Comparison of ENCODE assay signal across 38 cellular contexts in the genomic region with DNA sequence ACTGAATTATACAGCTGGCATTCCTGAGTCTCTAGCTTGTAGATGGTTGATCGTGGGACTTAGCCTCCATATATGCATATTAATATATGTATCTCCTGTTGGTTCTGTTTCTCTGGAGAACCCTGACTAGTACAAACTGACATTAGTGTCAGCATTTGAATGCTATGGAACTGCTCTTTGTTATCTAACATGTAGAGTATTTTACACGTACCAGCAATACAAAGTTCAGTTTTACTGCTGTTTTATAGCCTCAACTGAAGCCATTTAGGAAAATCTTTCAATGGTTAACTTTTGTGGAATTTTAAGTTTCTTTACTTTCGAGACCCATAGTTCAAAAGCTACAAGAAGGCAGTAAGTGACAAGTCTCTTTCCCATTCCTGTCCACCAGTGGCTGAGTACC.
"Had no signal": no experiment of that assay in that cellular context is flagged by ENCODE, and none has a peak within 500 bp of the region (broad histone marks: within the 10 kb centered on the region; RNA-seq: fewer than 3 reads in every experiment).

No MANE protein-coding gene starts in this region.

- H3K4me3 Mint-ChIP-seq: activated CD4-positive, alpha-beta memory T cell treated with anti-CD3 and anti-CD28 coated beads for 36 hours; activated CD4-positive, alpha-beta T cell treated with anti-CD3 and anti-CD28 coated beads for 36 hours; activated naive CD4-positive, alpha-beta T cell treated with anti-CD3 and anti-CD28 coated beads for 36 hours; activated T-cell treated with anti-CD3 and anti-CD28 coated beads, Interleukin-2, amount 50 U/mL, for 4 hours; activated T-helper 1 cell treated with anti-CD3 and anti-CD28 coated beads, Interleukin-12 subunit alpha, Interleukin-12 subunit beta, Interleukin-2, Interleukin-4 antibody, amounts not matched to agents 30 ng/mL and 10 ng/mL and 1 ng/mL, durations not matched to agents 14 hours and 24 hours and 36 hours; T-helper 1 cell treated with Interleukin-12 subunit alpha and Interleukin-12 subunit beta and Interleukin-4 antibody, amounts not matched to agents 30 μg/mL and 1 μg/mL, for 36 hours; T-helper 2 cell treated with Interferon-gamma antibody and Interleukin-4, amounts not matched to agents 5 μg/mL and 100 μg/mL, for 36 hours; WTC11 had no signal

- H3K27me3 Mint-ChIP-seq: activated CD4-positive, alpha-beta memory T cell treated with anti-CD3 and anti-CD28 coated beads for 36 hours; activated CD4-positive, alpha-beta T cell treated with anti-CD3 and anti-CD28 coated beads for 36 hours had no signal

- H3K36me3 ChIP-seq: adrenal gland, breast epithelium, MG63, Peyer's patch, SJSA1 had no signal

- H3K9me2 ChIP-seq: SK-N-SH had no signal

- FAIRE-seq: astrocyte, TTC549 had no signal

- H3K27ac ChIP-seq: adrenal gland, body of pancreas, breast epithelium, SJSA1 had no signal

- DNase-seq: activated CD4-positive, alpha-beta memory T cell treated with anti-CD3 and anti-CD28 coated beads for 36 hours; activated CD4-positive, alpha-beta T cell treated with anti-CD3 and anti-CD28 coated beads for 36 hours; activated CD4-positive, alpha-beta T cell treated with anti-CD3 and anti-CD28 coated beads, Interleukin-2, amount 50 U/mL, for 1 hour; activated CD8-positive, alpha-beta memory T cell treated with anti-CD3 and anti-CD28 coated beads, Interleukin-2, amount 50 U/mL, for 4 hours; activated gamma-delta T cell treated with Interleukin-2 at 50 U/mL for 16 hours; activated naive CD4-positive, alpha-beta T cell treated with anti-CD3 and anti-CD28 coated beads for 36 hours; activated T-cell treated with anti-CD3 and anti-CD28 coated beads for 4 hours; activated T-cell treated with anti-CD3 and anti-CD28 coated beads, Interleukin-2, amount 50 U/mL, for 4 hours; adrenal gland; body of pancreas; Kasumi-1; KG1; MG63; NCI-H1048; NCI-H1105 treated with DMSO at 0.1 percent for 48 hours; NCI-H1436; NCI-H1694; NCI-H1930; NCI-H2081 treated with DMSO at 0.1 percent for 48 hours; NCI-H510A; NCI-H526; NCI-H748 treated with DMSO at 0.1 percent for 48 hours; NK-92 treated with Interleukin-12 subunit alpha and Interleukin-12 subunit beta, amount 100 ng/mL, for 24 hours; PC-3; RPMI8226; SHP77 treated with DMSO at 0.1 percent for 48 hours; SK-N-SH had no signal

- H3K36me3 Mint-ChIP-seq: activated CD4-positive, alpha-beta memory T cell treated with anti-CD3 and anti-CD28 coated beads for 36 hours had no signal

- H3K4me3 ChIP-seq: adrenal gland, body of pancreas, breast epithelium, MG63, SJSA1 had no signal

- H3K27ac Mint-ChIP-seq: activated CD4-positive, alpha-beta memory T cell treated with anti-CD3 and anti-CD28 coated beads for 36 hours; activated CD4-positive, alpha-beta T cell treated with anti-CD3 and anti-CD28 coated beads for 36 hours; activated naive CD4-positive, alpha-beta T cell treated with anti-CD3 and anti-CD28 coated beads for 36 hours; activated naive CD4-positive, alpha-beta T cell treated with anti-CD3 and anti-CD28 coated beads, Interleukin-2, amount 50 U/mL, for 72 hours; activated T-helper 1 cell treated with anti-CD3 and anti-CD28 coated beads, Interleukin-12 subunit alpha, Interleukin-12 subunit beta, Interleukin-2, Interleukin-4 antibody, amounts not matched to agents 30 ng/mL and 10 ng/mL and 1 ng/mL, durations not matched to agents 14 hours and 24 hours and 36 hours; T-helper 1 cell treated with Interleukin-12 subunit alpha and Interleukin-12 subunit beta and Interleukin-4 antibody, amounts not matched to agents 30 μg/mL and 1 μg/mL, for 36 hours; T-helper 2 cell treated with Interferon-gamma antibody and Interleukin-4, amounts not matched to agents 5 μg/mL and 100 μg/mL, for 36 hours; WTC11 had no signal

- H3K4me1 ChIP-seq: adrenal gland, body of pancreas, breast epithelium, SJSA1 had no signal

- H3K4me1 Mint-ChIP-seq: activated CD4-positive, alpha-beta T cell treated with anti-CD3 and anti-CD28 coated beads for 36 hours had no signal

- H3K9me3 ChIP-seq: adrenal gland, body of pancreas, MG63, Peyer's patch, SJSA1, SK-N-SH had no signal

- ATAC-seq: activated CD4-positive, alpha-beta T cell treated with anti-CD3 and anti-CD28 coated beads for 36 hours; activated CD4-positive, CD25-positive, alpha-beta regulatory T cell treated with anti-CD3 and anti-CD28 coated beads, Interleukin-2, amount 50 U/mL, for 24 hours; activated naive CD4-positive, alpha-beta T cell treated with anti-CD3 and anti-CD28 coated beads, Interleukin-2, amount 50 U/mL, for 72 hours; activated T-cell treated with anti-CD3 and anti-CD28 coated beads, Interleukin-2, amount 50 U/mL, for 4 hours; body of pancreas; PC-3 had no signal

- H3K27me3 ChIP-seq: adrenal gland, body of pancreas, breast epithelium, MG63, Peyer's patch, SJSA1 had no signal

- H3K4me2 ChIP-seq: SK-N-SH had no signal
